ENCODE assay signal across 33 cellular contexts in the genomic region with DNA sequence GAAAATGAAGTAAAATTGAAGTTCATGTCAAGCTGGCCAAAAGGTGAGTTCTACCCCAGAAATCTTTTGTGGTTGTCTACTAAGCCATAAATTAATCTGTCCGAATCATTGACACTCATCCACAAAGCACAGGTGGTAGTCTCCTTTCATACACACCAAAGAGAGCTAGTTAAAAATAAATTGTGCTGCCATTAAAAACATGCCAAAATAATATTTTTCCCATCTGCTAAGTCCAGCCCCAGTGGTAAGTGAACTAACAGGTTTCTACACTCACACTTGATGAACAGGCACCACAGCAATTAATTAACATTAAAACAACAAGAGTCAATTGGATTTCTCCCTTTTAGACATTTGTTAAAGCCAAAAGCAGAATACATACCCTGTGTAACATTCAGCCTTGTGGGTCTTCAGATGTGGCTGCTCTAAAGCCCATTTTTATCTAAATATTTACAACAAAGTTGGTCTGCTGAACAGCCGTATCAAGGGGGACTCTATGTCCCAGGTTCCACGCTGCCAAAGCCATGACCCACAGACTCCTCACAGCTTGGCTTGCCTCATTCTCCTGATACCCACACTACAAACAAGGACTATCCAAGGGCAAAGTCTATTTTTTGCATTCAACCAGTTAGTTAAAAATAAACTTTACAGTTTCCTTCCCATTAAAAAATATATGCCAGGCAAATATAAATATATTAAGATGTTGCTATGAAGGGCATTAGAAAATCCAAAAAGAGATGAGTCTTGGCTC.
"Had no signal": no experiment of that assay in that cellular context is flagged by ENCODE, and none has a peak within 500 bp of the region (broad histone marks: within the 10 kb centered on the region; RNA-seq: fewer than 3 reads in every experiment).

No MANE protein-coding gene starts in this region.

- DNase-seq: activated B cell treated with CpG ODN at 0.5 μM for 24 hours; activated CD4-positive, alpha-beta T cell treated with anti-CD3 and anti-CD28 coated beads for 48 hours; activated CD4-positive, CD25-positive, alpha-beta regulatory T cell treated with anti-CD3 and anti-CD28 coated beads, Interleukin-2, amount 50 U/mL, for 72 hours; activated CD8-positive, alpha-beta T cell treated with anti-CD3 and anti-CD28 coated beads for 36 hours; activated gamma-delta T cell treated with Interleukin-2 at 50 U/mL for 16 hours; activated naive CD4-positive, alpha-beta T cell treated with anti-CD3 and anti-CD28 coated beads for 36 hours; activated T-cell treated with anti-CD3 and anti-CD28 coated beads, Interleukin-2, amount 50 U/mL, for 1 hour; adrenal gland; body of pancreas; caudate nucleus; Kasumi-1; KG1; MG63; NCI-H1092; NCI-H1436 treated with DMSO at 0.1 percent for 48 hours; NCI-H187 treated with DMSO at 0.1 percent for 48 hours; NCI-H2081; NCI-H2171 treated with DMSO at 0.1 percent for 48 hours; NCI-H226; NCI-H446 treated with DMSO at 0.1 percent for 48 hours; NCI-H524; PC-3; Peyer's patch; RPMI8226; SW 1271; T-helper 1 cell; T-helper 2 cell; T-helper 9 cell had no signal

- H3K4me1 ChIP-seq: adrenal gland, body of pancreas, breast epithelium, Peyer's patch had no signal

- H3K27ac ChIP-seq: adrenal gland, body of pancreas, breast epithelium, Peyer's patch, VCaP had no signal

- H3K36me3 Mint-ChIP-seq: activated naive CD4-positive, alpha-beta T cell treated with anti-CD3 and anti-CD28 coated beads, Interleukin-2, amount 50 U/mL, for 72 hours had no signal

- H3K27me3 Mint-ChIP-seq: activated B cell treated with CpG ODN at 0.5 μM for 24 hours; activated CD8-positive, alpha-beta T cell treated with anti-CD3 and anti-CD28 coated beads for 36 hours had no signal

- H3K27ac Mint-ChIP-seq: activated B cell treated with CpG ODN at 0.5 μM for 24 hours; activated CD8-positive, alpha-beta T cell treated with anti-CD3 and anti-CD28 coated beads for 36 hours; activated naive CD4-positive, alpha-beta T cell treated with anti-CD3 and anti-CD28 coated beads for 36 hours; activated naive CD4-positive, alpha-beta T cell treated with anti-CD3 and anti-CD28 coated beads, Interleukin-2, amount 50 U/mL, for 72 hours; activated T-helper 2 cell treated with anti-CD3 and anti-CD28 coated beads, Interferon-gamma antibody, Interleukin-2, Interleukin-4, amounts not matched to agents 10 μg/mL and 5 μg/mL and 100 μg/mL, durations not matched to agents 14 hours and 24 hours and 36 hours had no signal

- H3K9me3 Mint-ChIP-seq: activated T-helper 2 cell treated with anti-CD3 and anti-CD28 coated beads, Interferon-gamma antibody, Interleukin-2, Interleukin-4, amounts not matched to agents 10 μg/mL and 5 μg/mL and 100 μg/mL, durations not matched to agents 14 hours and 24 hours and 36 hours had no signal

- H3K27me3 ChIP-seq: adrenal gland, body of pancreas, breast epithelium, MG63, Peyer's patch had no signal

- H3K4me3 Mint-ChIP-seq: activated B cell treated with CpG ODN at 0.5 μM for 24 hours; activated CD8-positive, alpha-beta T cell treated with anti-CD3 and anti-CD28 coated beads for 36 hours; activated naive CD4-positive, alpha-beta T cell treated with anti-CD3 and anti-CD28 coated beads for 36 hours had no signal

- ATAC-seq: activated CD8-positive, alpha-beta T cell treated with anti-CD3 and anti-CD28 coated beads for 36 hours; activated naive CD4-positive, alpha-beta T cell treated with anti-CD3 and anti-CD28 coated beads, Interleukin-2, amount 50 U/mL, for 72 hours; body of pancreas; PC-3 had no signal

- H3K4me1 Mint-ChIP-seq: activated B cell treated with CpG ODN at 0.5 μM for 24 hours had no signal

- H3K36me3 ChIP-seq: adrenal gland, breast epithelium, MG63, Peyer's patch had no signal

- H3K9me3 ChIP-seq: adrenal gland, body of pancreas, breast epithelium, MG63, Peyer's patch had no signal

- FAIRE-seq: astrocyte had no signal

- H3K4me3 ChIP-seq: adrenal gland, body of pancreas, breast epithelium, MG63, Peyer's patch had no signal
